Comparison of ENCODE assay signal across 12 cellular contexts in genomic region chr16:24671455-24671954, GRCh38. TPM values are rescaled to one million over a fixed set of nuclear protein-coding genes. Genes with fewer than 3 reads are reported as not detected.
DNase-seq lines count a peak whose midpoint lies in the region; ATAC-seq and TF ChIP-seq lines count a peak whose summit lies in the region.
"Had no signal": no experiment of that assay in that cellular context is flagged by ENCODE, and none has a peak within 500 bp of the region (broad histone marks: within the 10 kb centered on the region; RNA-seq: fewer than 3 reads in every experiment).

No MANE protein-coding gene starts in this region.

- H3K9me3 Mint-ChIP-seq in neural progenitor cell, result no peaks in the 10 kb centered on the region
- H3K9me3 Mint-ChIP-seq in mesothelial cell of epicardium, result no peaks in the 10 kb centered on the region
- H3K9me3 Mint-ChIP-seq: CD4-positive, CD25-positive, alpha-beta regulatory T cell; effector memory CD8-positive, alpha-beta T cell had no signal

- H3K9ac ChIP-seq in neural progenitor cell, result no peak overlapping the region

- no peaks in the 10 kb centered on the region for H3F3A ChIP-seq in neural progenitor cell (ENCODE audit: low read depth)

- intact Hi-C loops in psoas muscle (cut with DNase I), result no loop called here

- H4K20me1 ChIP-seq in neural progenitor cell (ENCODE audit: low read depth), result no peaks in the 10 kb centered on the region

- H3K4me1 ChIP-seq in neural progenitor cell (no peaks in the 10 kb centered on the region), psoas muscle (no peaks in the 10 kb centered on the region)

- peaks cover 21% of the 10 kb centered on the region for H3K4me1 Mint-ChIP-seq in neural progenitor cell
- peaks cover 16% of the 10 kb centered on the region for H3K4me1 Mint-ChIP-seq in mesothelial cell of epicardium

- no peak for ATAC-seq in psoas muscle
- ATAC-seq in omental fat pad (ENCODE audit: low FRiP score), result no peak
- ATAC-seq: effector memory CD8-positive, alpha-beta T cell had no signal

- H3K4me3 ChIP-seq in neural progenitor cell (no peak overlapping the region), psoas muscle (no peak overlapping the region)
- H3K4me3 ChIP-seq: tibial nerve had no signal

- no peaks in the 10 kb centered on the region for H3K79me2 ChIP-seq in neural progenitor cell (ENCODE audit: low read depth)

- H3K9me3 ChIP-seq in neural progenitor cell (ENCODE audit: low read depth) (no peaks in the 10 kb centered on the region), psoas muscle (no peaks in the 10 kb centered on the region)
- H3K9me3 ChIP-seq: tibial nerve had no signal

- H3K27ac ChIP-seq in cingulate gyrus (ENCODE audit: low read depth, low read length) (peak overlapping the region; percentile 90), neural progenitor cell (no peak overlapping the region), psoas muscle (no peak overlapping the region)

- H3K27me3 ChIP-seq in neural progenitor cell, result no peaks in the 10 kb centered on the region
- peaks cover 0 to 24% (median 3%) of the 10 kb centered on the region in 3 donors for H3K27me3 ChIP-seq in psoas muscle (ENCODE audit: insufficient read depth in 3 of 3, low read length in 2 of 3)
- H3K27me3 ChIP-seq: tibial nerve had no signal

- peak overlapping the region; percentile 47 for H3K4me3 Mint-ChIP-seq in neural progenitor cell
- H3K4me3 Mint-ChIP-seq in mesothelial cell of epicardium, result no peak overlapping the region
- H3K4me3 Mint-ChIP-seq: CD4-positive, CD25-positive, alpha-beta regulatory T cell; effector memory CD8-positive, alpha-beta T cell had no signal

- peak; percentile 22 for DNase-seq in NAMALWA (ENCODE audit: low spot score)
- DNase-seq in neural progenitor cell (ENCODE audit: low spot score), result no peak
- no peak for DNase-seq in psoas muscle
- DNase-seq in HuH-7 (ENCODE audit: low spot score), result no peak
- no peak for DNase-seq in omental fat pad (ENCODE audit: low spot score)
- DNase-seq in mesothelial cell of epicardium (ENCODE audit: low spot score in 2 of 2, unreplicated experiment in 2 of 2), result no peak
- DNase-seq: activated gamma-delta T cell; CD4-positive, CD25-positive, alpha-beta regulatory T cell; effector memory CD8-positive, alpha-beta T cell had no signal

- TF ChIP-seq CTCF in GM12872 (IDR thresholded peaks at IDR 0.05; ENCODE audit: insufficient read depth, low read depth, low read length) (peak; percentile 13; the same call in 1 of the 3 replicates), neural progenitor cell (IDR thresholded peaks at IDR 0.05) (no peak), psoas muscle (IDR thresholded peaks at IDR 0.05) (no peak), omental fat pad (IDR thresholded peaks at IDR 0.05) (no peak), mesothelial cell of epicardium (IDR thresholded peaks at IDR 0.05; ENCODE audit: unreplicated experiment) (no peak)

- peaks cover 2% of the 10 kb centered on the region for H3K36me3 Mint-ChIP-seq in neural progenitor cell
- H3K36me3 Mint-ChIP-seq in mesothelial cell of epicardium, result no peaks in the 10 kb centered on the region
- H3K36me3 Mint-ChIP-seq: CD4-positive, CD25-positive, alpha-beta regulatory T cell had no signal

- no peak overlapping the region for H3K4me2 ChIP-seq in neural progenitor cell

- H3K27ac Mint-ChIP-seq in neural progenitor cell (no peak overlapping the region), mesothelial cell of epicardium (no peak overlapping the region)
- H3K27ac Mint-ChIP-seq: effector memory CD8-positive, alpha-beta T cell had no signal

- peaks cover 11% of the 10 kb centered on the region for H3K27me3 Mint-ChIP-seq in neural progenitor cell (ENCODE audit: insufficient read depth, low read depth)
- H3K27me3 Mint-ChIP-seq in mesothelial cell of epicardium (ENCODE audit: low read depth), result peaks cover 3% of the 10 kb centered on the region
- H3K27me3 Mint-ChIP-seq: CD4-positive, CD25-positive, alpha-beta regulatory T cell had no signal

- H3K36me3 ChIP-seq in neural progenitor cell (no peaks in the 10 kb centered on the region), psoas muscle (ENCODE audit: insufficient read depth in 1 of 2, low read depth in 1 of 2) (no peaks in the 10 kb centered on the region)
- H3K36me3 ChIP-seq: tibial nerve had no signal

- H2AFZ ChIP-seq in neural progenitor cell (replicated peaks), result no peak overlapping the region

- WGBS in psoas muscle, 3 donors, result 52 to 71% (median 55%) methylated on average over 10 of the region's 10 CpGs

RNA-seq across cellular contexts. Expression of gene TNRC6A, which starts 57.9 kb away (rescaled TPM):
- total RNA-seq in neural progenitor cell (ENCODE audit: low replicate concordance) (55.7 and 57.1 TPM in 2 replicates), psoas muscle (10 to 100 TPM; 14.5 to 30.1 (median 24.6) TPM), omental fat pad (10 to 100 TPM; 30.7 to 89.5 (median 53.0) TPM), mesothelial cell of epicardium (77.3 to 89.7 TPM (median 82.1 TPM) in 3 replicates)
- polyA plus RNA-seq in psoas muscle, result 10 to 100 TPM in 2 of 3 donors, 1 to 10 TPM in 1; 6.4 to 20.9 (median 12.2) TPM
